ENCODE assay signal across 19 cellular contexts in the genomic region with DNA sequence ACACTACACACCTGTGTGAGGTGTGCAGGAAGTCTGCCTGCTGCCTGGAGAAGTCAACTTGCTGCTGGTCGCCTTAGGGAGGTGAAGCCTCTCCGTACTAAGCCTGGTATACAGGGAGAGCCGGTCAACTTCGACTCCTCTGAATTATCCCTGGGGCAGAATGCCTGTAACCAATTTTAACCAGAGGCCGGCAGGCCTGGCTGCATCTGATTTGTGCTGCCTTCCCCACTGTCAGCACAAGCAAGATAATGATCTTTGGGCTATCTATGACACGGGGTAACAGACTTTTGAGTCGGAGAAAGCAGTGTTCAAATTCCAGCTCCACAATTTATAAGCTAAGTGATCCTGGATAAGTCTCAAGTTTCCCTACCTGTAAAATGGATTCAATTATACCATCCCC. TPM values are rescaled to one million over a fixed set of nuclear protein-coding genes. Genes with fewer than 3 reads are reported as not detected.
DNase-seq lines count a peak whose midpoint lies in the region; ATAC-seq and TF ChIP-seq lines count a peak whose summit lies in the region.
"Had no signal": no experiment of that assay in that cellular context is flagged by ENCODE, and none has a peak within 500 bp of the region (broad histone marks: within the 10 kb centered on the region; RNA-seq: fewer than 3 reads in every experiment).

No MANE protein-coding gene starts in this region.

- no peak overlapping the region for H3K4me3 ChIP-seq in BE2C (ENCODE audit: low read depth, low read length)
- no peak overlapping the region for H3K4me3 ChIP-seq in left lung
- H3K4me3 ChIP-seq: BLaER1 treated with 17β-estradiol and CSF1 and Interleukin-3, amounts not matched to agents 10 nM and 100 nM; GM12878; GM23338 had no signal

- peaks cover 11% of the 10 kb centered on the region for H3K4me1 ChIP-seq in BE2C
- H3K4me1 ChIP-seq in left lung = no peaks in the 10 kb centered on the region

- H3K9me3 ChIP-seq in BE2C (no peaks in the 10 kb centered on the region), left lung (no peaks in the 10 kb centered on the region)
- H3K9me3 ChIP-seq: BLaER1 treated with 17β-estradiol and CSF1 and Interleukin-3, amounts not matched to agents 10 nM and 100 nM had no signal

- H3K27me3 Mint-ChIP-seq in HFFc6 (ENCODE audit: insufficient read depth) = peaks cover 40% of the 10 kb centered on the region
- peaks cover 45% of the 10 kb centered on the region for H3K27me3 Mint-ChIP-seq in progenitor cell of endocrine pancreas

- H3K4me1 Mint-ChIP-seq in HFFc6 (ENCODE audit: low read depth) (no peaks in the 10 kb centered on the region), progenitor cell of endocrine pancreas (ENCODE audit: low read depth) (no peaks in the 10 kb centered on the region)
- H3K4me1 Mint-ChIP-seq: CD8-positive, alpha-beta memory T cell had no signal

- H3K9me3 Mint-ChIP-seq in HFFc6 (no peaks in the 10 kb centered on the region), progenitor cell of endocrine pancreas (ENCODE audit: low read depth) (no peaks in the 10 kb centered on the region)
- H3K9me3 Mint-ChIP-seq: CD14-positive monocyte; CD4-positive, alpha-beta T cell; CD8-positive, alpha-beta memory T cell; GM23338; H9 had no signal

- no peak overlapping the region for H3K4me3 Mint-ChIP-seq in HFFc6
- no peak overlapping the region for H3K4me3 Mint-ChIP-seq in progenitor cell of endocrine pancreas (ENCODE audit: low read depth)
- H3K4me3 Mint-ChIP-seq: B cell; CD14-positive monocyte; CD4-positive, alpha-beta T cell; CD8-positive, alpha-beta memory T cell; GM23338; H9 had no signal

- peak; percentile 50 for DNase-seq in BE2C
- peak; percentile 11 for DNase-seq in HFFc6
- no peak for DNase-seq in progenitor cell of endocrine pancreas (ENCODE audit: low spot score, unreplicated experiment)
- DNase-seq in left lung = no peak
- DNase-seq in Kasumi-1 (lab: John Stamatoyannopoulos, UW) = no peak
- DNase-seq: CD4-positive, alpha-beta T cell; CD8-positive, alpha-beta memory T cell; DMS 273 treated with DMSO at 0.1 percent for 48 hours; DMS79 treated with DMSO at 0.1 percent for 48 hours; GDM1; H9 had no signal

- peak; percentile 58 for ATAC-seq in SK-N-SH treated with all-trans-retinoic acid at 6 μM for 48 hours
- no peak for ATAC-seq in HG03354 (IDR thresholded peaks at IDR 0.05; ENCODE audit: poor library complexity, severe bottlenecking, unreplicated experiment)
- no peak for ATAC-seq in left lung
- ATAC-seq: GM12878, GM23338 had no signal

- H3K36me3 Mint-ChIP-seq in HFFc6 (ENCODE audit: low read depth) = no peaks in the 10 kb centered on the region
- no peaks in the 10 kb centered on the region for H3K36me3 Mint-ChIP-seq in progenitor cell of endocrine pancreas (ENCODE audit: insufficient read depth)
- H3K36me3 Mint-ChIP-seq: CD14-positive monocyte had no signal

- no peak overlapping the region for H3K27ac ChIP-seq in left lung
- H3K27ac ChIP-seq: 22Rv1; BLaER1 treated with 17β-estradiol and CSF1 and Interleukin-3, amounts not matched to agents 10 nM and 100 nM had no signal

- no peaks in the 10 kb centered on the region; the same call in 1 of the 2 replicates for H3K27me3 ChIP-seq in BE2C
- no peaks in the 10 kb centered on the region for H3K27me3 ChIP-seq in left lung
- H3K27me3 ChIP-seq: BLaER1 treated with 17β-estradiol and CSF1 and Interleukin-3, amounts not matched to agents 10 nM and 100 nM had no signal

- intact Hi-C loops in left lung (cut with DNase I) = no loop called here

- no peaks in the 10 kb centered on the region for H3K36me3 ChIP-seq in BE2C
- H3K36me3 ChIP-seq in left lung = no peaks in the 10 kb centered on the region
- H3K36me3 ChIP-seq: BLaER1 treated with 17β-estradiol and CSF1 and Interleukin-3, amounts not matched to agents 10 nM and 100 nM had no signal

- H3K27ac Mint-ChIP-seq in HFFc6 (no peak overlapping the region), progenitor cell of endocrine pancreas (peak overlapping the region; percentile 11)
- H3K27ac Mint-ChIP-seq: B cell; CD14-positive monocyte; CD4-positive, alpha-beta T cell; CD8-positive, alpha-beta memory T cell; GM23338; H9 had no signal

- no peak for TF ChIP-seq CTCF in BE2C (IDR thresholded peaks at IDR 0.05; ENCODE audit: low read depth, low read length)
- TF ChIP-seq CTCF in HFFc6 (IDR thresholded peaks at IDR 0.05) = no peak
- TF ChIP-seq CTCF in progenitor cell of endocrine pancreas (IDR thresholded peaks at IDR 0.05; ENCODE audit: unreplicated experiment) = no peak
- TF ChIP-seq CTCF in left lung (IDR thresholded peaks at IDR 0.05) = no peak

TF ChIP-seq in SK-N-SH treated with all-trans-retinoic acid at 6 μM for 48 hours, 23 proteins besides CTCF, POLR2A, EP300 and RAD21:
- TF ChIP-seq TCF4 (CRISPR knock-in tag; IDR thresholded peaks at IDR 0.05; ENCODE audit: borderline replicate concordance) (no peak; the same call in 1 of the 2 replicates), BACH2 (CRISPR knock-in tag; IDR thresholded peaks at IDR 0.05; ENCODE audit: borderline replicate concordance) (no peak), ESRRG (CRISPR knock-in tag; IDR thresholded peaks at IDR 0.05) (no peak), GLIS3 (CRISPR knock-in tag; IDR thresholded peaks at IDR 0.05) (no peak)
- TF ChIP-seq, protein P1, sequence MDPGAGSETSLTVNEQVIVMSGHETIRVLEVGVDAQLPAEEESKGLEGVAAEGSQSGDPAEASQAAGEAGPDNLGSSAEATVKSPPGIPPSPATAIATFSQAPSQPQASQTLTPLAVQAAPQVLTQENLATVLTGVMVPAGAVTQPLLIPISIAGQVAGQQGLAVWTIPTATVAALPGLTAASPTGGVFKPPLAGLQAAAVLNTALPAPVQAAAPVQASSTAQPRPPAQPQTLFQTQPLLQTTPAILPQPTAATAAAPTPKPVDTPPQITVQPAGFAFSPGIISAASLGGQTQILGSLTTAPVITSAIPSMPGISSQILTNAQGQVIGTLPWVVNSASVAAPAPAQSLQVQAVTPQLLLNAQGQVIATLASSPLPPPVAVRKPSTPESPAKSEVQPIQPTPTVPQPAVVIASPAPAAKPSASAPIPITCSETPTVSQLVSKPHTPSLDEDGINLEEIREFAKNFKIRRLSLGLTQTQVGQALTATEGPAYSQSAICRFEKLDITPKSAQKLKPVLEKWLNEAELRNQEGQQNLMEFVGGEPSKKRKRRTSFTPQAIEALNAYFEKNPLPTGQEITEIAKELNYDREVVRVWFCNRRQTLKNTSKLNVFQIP (CRISPR knock-in tag; IDR thresholded peaks at IDR 0.05; ENCODE audit: borderline replicate concordance, low read depth) = no peak
- TF ChIP-seq, protein P2, sequence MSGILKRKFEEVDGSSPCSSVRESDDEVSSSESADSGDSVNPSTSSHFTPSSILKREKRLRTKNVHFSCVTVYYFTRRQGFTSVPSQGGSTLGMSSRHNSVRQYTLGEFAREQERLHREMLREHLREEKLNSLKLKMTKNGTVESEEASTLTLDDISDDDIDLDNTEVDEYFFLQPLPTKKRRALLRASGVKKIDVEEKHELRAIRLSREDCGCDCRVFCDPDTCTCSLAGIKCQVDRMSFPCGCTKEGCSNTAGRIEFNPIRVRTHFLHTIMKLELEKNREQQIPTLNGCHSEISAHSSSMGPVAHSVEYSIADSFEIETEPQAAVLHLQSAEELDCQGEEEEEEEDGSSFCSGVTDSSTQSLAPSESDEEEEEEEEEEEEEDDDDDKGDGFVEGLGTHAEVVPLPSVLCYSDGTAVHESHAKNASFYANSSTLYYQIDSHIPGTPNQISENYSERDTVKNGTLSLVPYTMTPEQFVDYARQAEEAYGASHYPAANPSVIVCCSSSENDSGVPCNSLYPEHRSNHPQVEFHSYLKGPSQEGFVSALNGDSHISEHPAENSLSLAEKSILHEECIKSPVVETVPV (CRISPR knock-in tag; IDR thresholded peaks at IDR 0.05) = no peak
- TF ChIP-seq, protein P3, sequence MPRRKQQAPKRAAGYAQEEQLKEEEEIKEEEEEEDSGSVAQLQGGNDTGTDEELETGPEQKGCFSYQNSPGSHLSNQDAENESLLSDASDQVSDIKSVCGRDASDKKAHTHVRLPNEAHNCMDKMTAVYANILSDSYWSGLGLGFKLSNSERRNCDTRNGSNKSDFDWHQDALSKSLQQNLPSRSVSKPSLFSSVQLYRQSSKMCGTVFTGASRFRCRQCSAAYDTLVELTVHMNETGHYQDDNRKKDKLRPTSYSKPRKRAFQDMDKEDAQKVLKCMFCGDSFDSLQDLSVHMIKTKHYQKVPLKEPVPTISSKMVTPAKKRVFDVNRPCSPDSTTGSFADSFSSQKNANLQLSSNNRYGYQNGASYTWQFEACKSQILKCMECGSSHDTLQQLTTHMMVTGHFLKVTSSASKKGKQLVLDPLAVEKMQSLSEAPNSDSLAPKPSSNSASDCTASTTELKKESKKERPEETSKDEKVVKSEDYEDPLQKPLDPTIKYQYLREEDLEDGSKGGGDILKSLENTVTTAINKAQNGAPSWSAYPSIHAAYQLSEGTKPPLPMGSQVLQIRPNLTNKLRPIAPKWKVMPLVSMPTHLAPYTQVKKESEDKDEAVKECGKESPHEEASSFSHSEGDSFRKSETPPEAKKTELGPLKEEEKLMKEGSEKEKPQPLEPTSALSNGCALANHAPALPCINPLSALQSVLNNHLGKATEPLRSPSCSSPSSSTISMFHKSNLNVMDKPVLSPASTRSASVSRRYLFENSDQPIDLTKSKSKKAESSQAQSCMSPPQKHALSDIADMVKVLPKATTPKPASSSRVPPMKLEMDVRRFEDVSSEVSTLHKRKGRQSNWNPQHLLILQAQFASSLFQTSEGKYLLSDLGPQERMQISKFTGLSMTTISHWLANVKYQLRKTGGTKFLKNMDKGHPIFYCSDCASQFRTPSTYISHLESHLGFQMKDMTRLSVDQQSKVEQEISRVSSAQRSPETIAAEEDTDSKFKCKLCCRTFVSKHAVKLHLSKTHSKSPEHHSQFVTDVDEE (CRISPR knock-in tag; IDR thresholded peaks at IDR 0.05) = no peak

RNA-seq across cellular contexts. Expression of a gene that starts 42.3 kb away (rescaled TPM):
- polyA plus RNA-seq in BE2C (2012; ENCODE audit: insufficient read depth, insufficient read length, low read depth) = 190 TPM
- 10 to 100 TPM; 22.8 to 31.4 (median 23.4) TPM for total RNA-seq in HFFc6 (2021; fragmentation: NEBNext Ultra II Directional; extraction: Animal tissue kit (Norgen Biotek cat#: 25700))
- total RNA-seq in progenitor cell of endocrine pancreas = 60.1 and 62.7 TPM in 2 replicates
- total RNA-seq in left lung = 10 to 100 TPM; 27.8 to 34.8 TPM

Comparison
In these comparisons a context has a peak if more than half of its experiments do, and no peak if none do; other contexts are left out.
1. DNase-seq: peak in BE2C (single experiment) and HFFc6 (single experiment); none in progenitor cell of endocrine pancreas (single experiment), left lung (0 of 2) and Kasumi-1 (0 of 2).